ENCODE assay signal across 13 cellular contexts in genomic region chr15:34084086-34084485, GRCh38. TPM values are rescaled to one million over a fixed set of nuclear protein-coding genes. Genes with fewer than 3 reads are reported as not detected.
A peak's percentile ranks its signal among the peaks of the same experiment; 100 is the strongest.
DNase-seq lines count a peak whose midpoint lies in the region; ATAC-seq and TF ChIP-seq lines count a peak whose summit lies in the region.
"Had no signal": no experiment of that assay in that cellular context is flagged by ENCODE, and none has a peak within 500 bp of the region (broad histone marks: within the 10 kb centered on the region; RNA-seq: fewer than 3 reads in every experiment).

No MANE protein-coding gene starts in this region.

- no peak overlapping the region for H2AFZ ChIP-seq in mammary epithelial cell (ENCODE audit: low read depth, low read length)

- no peak overlapping the region for H3K4me2 ChIP-seq in mammary epithelial cell (ENCODE audit: insufficient read depth, low read depth, low read length)

- H3K27ac ChIP-seq in mammary epithelial cell (ENCODE audit: insufficient read depth, low read depth, low read length) (no peak overlapping the region), lung (ENCODE audit: low read depth in 1 of 2, low read length in 1 of 2) (no peak overlapping the region)
- H3K27ac ChIP-seq: right atrium auricular region, SK-N-MC had no signal

- TF ChIP-seq CTCF in mammary epithelial cell (conservative IDR thresholded peaks at IDR 0.05 in 1 of 2, IDR thresholded peaks at IDR 0.05 in 1 of 2; ENCODE audit: extremely low read depth in 1 of 2, insufficient read depth in 1 of 2, low read depth in 1 of 2, low read length in 2 of 2) (no peak), lung (IDR thresholded peaks at IDR 0.05; ENCODE audit: control extremely low read depth, extremely low read depth) (no peak)

- H3K36me3 ChIP-seq in mammary epithelial cell (ENCODE audit: insufficient read depth, low read length) (peaks cover 13% of the 10 kb centered on the region), lung (ENCODE audit: control insufficient read depth in 2 of 2, insufficient read depth in 2 of 2, low read length in 2 of 2) (peaks cover 11 to 18% of the 10 kb centered on the region in 2 donors)

- ATAC-seq in lung (ENCODE audit: insufficient read depth, low FRiP score) = peak; percentile 47

- intact Hi-C loops in mammary epithelial cell (cut with micrococcal nuclease) = loop anchor here (2.0 kb wide), 1 partner anchor 21 kb away; no protein-coding TSS in a partner anchor

- H3K4me3 ChIP-seq in mammary epithelial cell (replicated peaks in 1 of 3; ENCODE audit: insufficient read depth in 1 of 3, low read depth in 2 of 3, low read length in 3 of 3) (no peak overlapping the region), lung (no peak overlapping the region)
- H3K4me3 ChIP-seq: right atrium auricular region, SK-N-MC had no signal

- in situ Hi-C loops in mammary epithelial cell (cut with MboI; ENCODE audit: low sequenced_read_pairs in 2 of 2) = no loop called here

- DNase-seq in AG08395 (ENCODE audit: low spot score) (peak; percentile 86), H4 (ENCODE audit: low spot score) (peak; percentile 76), mammary epithelial cell (no peak), lung (ENCODE audit: low spot score) (no peak), foreskin melanocyte (no peak), NCI-H1092 (lab: John Stamatoyannopoulos, UW) (no peak), SKM-1 (lab: John Stamatoyannopoulos, UW; ENCODE audit: unreplicated experiment) (no peak)
- DNase-seq in central memory CD4-positive, alpha-beta T cell = no peak
- DNase-seq: BE2C; H7; stimulated activated CD4-positive, alpha-beta T cell treated with anti-CD3 and anti-CD28 coated beads, Interleukin-4, amount 100 ng/mL, for 1 hour had no signal

- H4K20me1 ChIP-seq in mammary epithelial cell (ENCODE audit: insufficient read depth, low read length) = no peaks in the 10 kb centered on the region

- no peaks in the 10 kb centered on the region for H3K79me2 ChIP-seq in mammary epithelial cell (ENCODE audit: insufficient read depth, low read length)

- dilution Hi-C loops in mammary epithelial cell (cut with HindIII; ENCODE audit: low sequenced_read_pairs) = no loop called here

- BruUV-seq in mammary epithelial cell (replicated peaks; lab: Mats Ljungman, UMichigan) = TSS peak; percentile 62

- H3K9me3 ChIP-seq in mammary epithelial cell (replicated peaks; ENCODE audit: insufficient read depth, low read length) = no peaks in the 10 kb centered on the region
- H3K9me3 ChIP-seq in lung (ENCODE audit: control insufficient read depth in 2 of 2, insufficient read depth in 1 of 2, low read length in 1 of 2) = no peaks in the 10 kb centered on the region
- H3K9me3 ChIP-seq: BE2C, right atrium auricular region had no signal

- H3K9ac ChIP-seq in mammary epithelial cell (ENCODE audit: insufficient read depth, low read length) = no peak overlapping the region

- CTCF ChIA-PET in mammary epithelial cell (lab: Charles Lee; ENCODE audit: low non-redundant PET) = interaction anchor here (0.6 kb wide), 1 partner anchor 169 kb away, joined by 3 read pairs; no protein-coding TSS in a partner anchor

- H3K27me3 ChIP-seq in mammary epithelial cell (ENCODE audit: insufficient read depth, low read length) (no peaks in the 10 kb centered on the region), lung (ENCODE audit: control insufficient read depth, insufficient read depth) (no peaks in the 10 kb centered on the region)
- H3K27me3 ChIP-seq: BE2C, right atrium auricular region had no signal

- H3K4me1 ChIP-seq in mammary epithelial cell (ENCODE audit: insufficient read depth, low read length) (no peaks in the 10 kb centered on the region), lung (ENCODE audit: control insufficient read depth in 2 of 2, insufficient read depth in 2 of 2, low read length in 2 of 2) (no peaks in the 10 kb centered on the region)
- H3K4me1 ChIP-seq: BE2C, right atrium auricular region had no signal

- WGBS in mammary epithelial cell (ENCODE audit: low coverage, missing lambda C conversion rate) = 24% methylated on average over 7 of the region's 7 CpGs
- 71 to 80% methylated on average over 7 of the region's 7 CpGs for WGBS in lung, 2 donors

RNA-seq across cellular contexts. Expression of gene EMC7, which starts 17.6 kb away (rescaled TPM):
- 20.6 and 43.1 TPM in 2 replicates for total RNA-seq in H4 (2014; rRNA removed; shearing (Covaris generic))
- total RNA-seq in mammary epithelial cell = 10 to 100 TPM; 28.3 to 75.8 TPM
- 50.6 TPM for polyA plus RNA-seq in mammary epithelial cell
- polyA minus RNA-seq in mammary epithelial cell = 22.4 TPM
- 10 to 100 TPM; 31.7 to 67.5 TPM for total RNA-seq in lung
- 100 to 1,000 TPM in 1 of 2 donors, 10 to 100 TPM in 1; 95.5 to 116 TPM for polyA plus RNA-seq in lung

RNA-seq across cellular contexts. Expression of gene PGBD4, which starts 17.8 kb away (rescaled TPM):
- 1.0 and 1.4 TPM in 2 replicates for total RNA-seq in H4 (2014; rRNA removed; shearing (Covaris generic))
- total RNA-seq in mammary epithelial cell = 1 to 10 TPM; 1.3 to 2.1 TPM
- polyA plus RNA-seq in mammary epithelial cell = 0.94 TPM
- polyA minus RNA-seq in mammary epithelial cell = 0.83 TPM
- 1 to 10 TPM; 1.5 to 1.8 TPM for total RNA-seq in lung
- under 1 TPM; 0.63 to 0.89 TPM for polyA plus RNA-seq in lung

RNA-seq across cellular contexts. Expression of gene AVEN, which starts 45.1 kb away (rescaled TPM):
- 12.3 and 16.5 TPM in 2 replicates for total RNA-seq in H4 (2014; rRNA removed; shearing (Covaris generic))
- total RNA-seq in mammary epithelial cell = 10 to 100 TPM; 22.5 to 25.1 TPM
- polyA plus RNA-seq in mammary epithelial cell = 9.0 TPM
- polyA minus RNA-seq in mammary epithelial cell = 9.6 TPM
- total RNA-seq in lung = 1 to 10 TPM; 7.5 to 9.3 TPM
- 1 to 10 TPM; 8.5 to 9.3 TPM for polyA plus RNA-seq in lung

Comparison
In these comparisons a context has a peak if more than half of its experiments do, and no peak if none do; other contexts are left out.
1. DNase-seq: peak in AG08395 (single experiment) and H4 (single experiment); none in mammary epithelial cell (single experiment), lung (single experiment), central memory CD4-positive, alpha-beta T cell (single experiment), foreskin melanocyte (single experiment), NCI-H1092 (single experiment) and SKM-1 (single experiment).